ENCODE assay signal across 8 cellular contexts in genomic region chr10:34655286-34656170, GRCh38.
DNase-seq lines count a peak whose midpoint lies in the region; ATAC-seq and TF ChIP-seq lines count a peak whose summit lies in the region.

No MANE protein-coding gene starts in this region.

- peak; percentile 40 to 81 (median 76); a peak in 5 of 6 replicates for TF ChIP-seq CTCF in HCT116 (IDR thresholded peaks at IDR 0.05 in 2 of 3, conservative IDR thresholded peaks at IDR 0.05 in 1 of 3; ENCODE audit: borderline replicate concordance in 1 of 3, insufficient read depth in 1 of 3, low read depth in 2 of 3, low read length in 2 of 3)
- TF ChIP-seq CTCF in tibial artery (IDR thresholded peaks at IDR 0.05) = peak; percentile 58 to 60

- CTCF ChIA-PET in HCT116 (lab: Charles Lee) = interaction anchor here (1.0 to 2.7 kb wide), 8 partner anchors 10 to 339 kb away, joined by 4 to 12 read pairs (median 6); no protein-coding TSS in a partner anchor

- H3K4me1 ChIP-seq in HCT116 (ENCODE audit: control insufficient read depth in 1 of 2, insufficient read depth in 2 of 2, low read length in 2 of 2) (peaks cover 2 to 7% of the 10 kb centered on the region in 2 experiments; a peak in 1 of 4 replicates), tibial artery (peaks cover 0 to 5% (median under 1%) of the 10 kb centered on the region in 4 donors)

- TF ChIP-seq RAD21 in HCT116 (IDR thresholded peaks at IDR 0.05; ENCODE audit: low read depth) = peak; percentile 60

- H3K27me3 ChIP-seq in HCT116 (ENCODE audit: insufficient read depth, low read length) (no peaks in the 10 kb centered on the region), tibial artery (no peaks in the 10 kb centered on the region)

- intact Hi-C loops in HCT116 (cut with micrococcal nuclease) = loop anchor here (5.0 kb wide), 2 partner anchors 307 to 562 kb away; no protein-coding TSS in a partner anchor
- intact Hi-C loops in tibial artery (cut with DNase I; ENCODE audit: low total_unique reads) = no loop called here

- no peaks in the 10 kb centered on the region for H3K9me2 ChIP-seq in HCT116 (ENCODE audit: insufficient read depth)

- RAD21 ChIA-PET in HCT116 (lab: Charles Lee; ENCODE audit: low non-redundant PET in 1 of 2, low total read pairs in 2 of 2, uncharacterized antibody in 2 of 2, unreplicated experiment in 2 of 2) = no interaction called here

- no peak overlapping the region for H3K9ac ChIP-seq in HCT116 (ENCODE audit: low read length)

- H3K36me3 ChIP-seq in HCT116 (ENCODE audit: control insufficient read depth in 1 of 2, insufficient read depth in 2 of 2, low read length in 2 of 2) (no peaks in the 10 kb centered on the region), tibial artery (no peaks in the 10 kb centered on the region)

- no peak for TF ChIP-seq POLR2A in HCT116 (IDR thresholded peaks at IDR 0.05; ENCODE audit: borderline replicate concordance, extremely low read depth, insufficient read depth, insufficient read length)

- DNase-seq in NCI-H2107 treated with DMSO at 0.1 percent for 48 hours (lab: John Stamatoyannopoulos, UW; ENCODE audit: unreplicated experiment) (peak; percentile 47), NCI-H2107 (lab: John Stamatoyannopoulos, UW) (no peak), HCT116 (ENCODE audit: low read depth, low spot score) (peak; percentile 63), NCI-H2227 treated with DMSO at 0.1 percent for 48 hours (lab: John Stamatoyannopoulos, UW) (peak; percentile 44), amniotic stem cell (lab: John Stamatoyannopoulos, UW) (peak; percentile 30), inferior parietal cortex (ENCODE audit: extremely low spot score) (peak; percentile 75), tibial artery (no peak)

- peak overlapping the region; percentile 30; the same call in 1 of the 2 replicates for H3K4me2 ChIP-seq in HCT116 (ENCODE audit: low read length)

- no TSS peak for BruUV-seq in HCT116 (replicated peaks; lab: Mats Ljungman, UMichigan)

- ATAC-seq in HCT116 = peak; percentile 86
- no peak for ATAC-seq in activated CD4-positive, CD25-positive, alpha-beta regulatory T cell treated with anti-CD3 and anti-CD28 coated beads, Interleukin-2, amount 50 U/mL, for 24 hours

- H3K27ac ChIP-seq in HCT116 (ENCODE audit: low read depth, low read length) = no peak overlapping the region
- no peak overlapping the region for H3K27ac ChIP-seq in tibial artery

- POLR2A ChIA-PET in HCT116 (lab: Charles Lee) = no interaction called here

- H2AFZ ChIP-seq in HCT116 (ENCODE audit: low read depth, low read length, poor library complexity, severe bottlenecking) = no peak overlapping the region

- H3K9me3 ChIP-seq in HCT116 (ENCODE audit: control insufficient read depth in 1 of 2, insufficient read depth in 1 of 2, low read depth in 1 of 2, low read length in 2 of 2) (no peaks in the 10 kb centered on the region), tibial artery (no peaks in the 10 kb centered on the region)

- H3K4me3 ChIP-seq in HCT116 (replicated peaks in 1 of 2; ENCODE audit: low read depth in 1 of 2, low read length in 2 of 2) (no peak overlapping the region), tibial artery (no peak overlapping the region)

- H4K20me1 ChIP-seq in HCT116 (ENCODE audit: insufficient read depth) = 0 out of 2 replicates have a peak, but pooled peaks cover 4% of the 10 kb centered on the region

- H3K79me2 ChIP-seq in HCT116 (ENCODE audit: insufficient read depth, low read length) = peaks cover 45% of the 10 kb centered on the region

TF ChIP-seq in HCT116, 20 proteins besides CTCF, POLR2A, EP300 and RAD21:
- TF ChIP-seq, protein P1, sequence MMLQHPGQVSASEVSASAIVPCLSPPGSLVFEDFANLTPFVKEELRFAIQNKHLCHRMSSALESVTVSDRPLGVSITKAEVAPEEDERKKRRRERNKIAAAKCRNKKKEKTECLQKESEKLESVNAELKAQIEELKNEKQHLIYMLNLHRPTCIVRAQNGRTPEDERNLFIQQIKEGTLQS (IDR thresholded peaks at IDR 0.05) = no peak
- TF ChIP-seq FOSL1 (IDR thresholded peaks at IDR 0.05; ENCODE audit: low read depth) = no peak
- TF ChIP-seq ELF1 (IDR thresholded peaks at IDR 0.05; ENCODE audit: borderline replicate concordance, low read depth) = no peak
- TF ChIP-seq, protein P2, sequence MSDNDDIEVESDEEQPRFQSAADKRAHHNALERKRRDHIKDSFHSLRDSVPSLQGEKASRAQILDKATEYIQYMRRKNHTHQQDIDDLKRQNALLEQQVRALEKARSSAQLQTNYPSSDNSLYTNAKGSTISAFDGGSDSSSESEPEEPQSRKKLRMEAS (IDR thresholded peaks at IDR 0.05) = no peak
- no peak for TF ChIP-seq SRF (IDR thresholded peaks at IDR 0.05; ENCODE audit: low read depth)
- no peak for TF ChIP-seq ZNF274 (IDR thresholded peaks at IDR 0.05; ENCODE audit: low read depth, low read length)
- TF ChIP-seq EGR1 (IDR thresholded peaks at IDR 0.05; ENCODE audit: low read depth) = no peak
- no peak for TF ChIP-seq EZH2 (IDR thresholded peaks at IDR 0.05)
- no peak for TF ChIP-seq YY1 (IDR thresholded peaks at IDR 0.05; ENCODE audit: extremely low read depth, insufficient replicate concordance, low read depth, low read length)
- TF ChIP-seq, protein P3, sequence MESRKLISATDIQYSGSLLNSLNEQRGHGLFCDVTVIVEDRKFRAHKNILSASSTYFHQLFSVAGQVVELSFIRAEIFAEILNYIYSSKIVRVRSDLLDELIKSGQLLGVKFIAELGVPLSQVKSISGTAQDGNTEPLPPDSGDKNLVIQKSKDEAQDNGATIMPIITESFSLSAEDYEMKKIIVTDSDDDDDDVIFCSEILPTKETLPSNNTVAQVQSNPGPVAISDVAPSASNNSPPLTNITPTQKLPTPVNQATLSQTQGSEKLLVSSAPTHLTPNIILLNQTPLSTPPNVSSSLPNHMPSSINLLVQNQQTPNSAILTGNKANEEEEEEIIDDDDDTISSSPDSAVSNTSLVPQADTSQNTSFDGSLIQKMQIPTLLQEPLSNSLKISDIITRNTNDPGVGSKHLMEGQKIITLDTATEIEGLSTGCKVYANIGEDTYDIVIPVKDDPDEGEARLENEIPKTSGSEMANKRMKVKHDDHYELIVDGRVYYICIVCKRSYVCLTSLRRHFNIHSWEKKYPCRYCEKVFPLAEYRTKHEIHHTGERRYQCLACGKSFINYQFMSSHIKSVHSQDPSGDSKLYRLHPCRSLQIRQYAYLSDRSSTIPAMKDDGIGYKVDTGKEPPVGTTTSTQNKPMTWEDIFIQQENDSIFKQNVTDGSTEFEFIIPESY (IDR thresholded peaks at IDR 0.05; ENCODE audit: extremely low read depth, insufficient replicate concordance, low read length) = no peak
- no peak for TF ChIP-seq SP1 (IDR thresholded peaks at IDR 0.05; ENCODE audit: low read depth)
- no peak for TF ChIP-seq CBX3 (IDR thresholded peaks at IDR 0.05; ENCODE audit: low read depth)
- no peak for TF ChIP-seq EZH2phosphoT487 (IDR thresholded peaks at IDR 0.05; ENCODE audit: borderline replicate concordance)
- no peak for TF ChIP-seq TCF7L2 (IDR thresholded peaks at IDR 0.05; ENCODE audit: borderline replicate concordance, extremely low read depth, insufficient read depth, insufficient read length)
- TF ChIP-seq CEBPB (IDR thresholded peaks at IDR 0.05; ENCODE audit: low read depth) = no peak

Comparison
In these comparisons a context has a peak if more than half of its experiments do, and no peak if none do; other contexts are left out.
1. DNase-seq: peak in NCI-H2107 treated with DMSO at 0.1 percent for 48 hours (single experiment), HCT116 (single experiment), NCI-H2227 treated with DMSO at 0.1 percent for 48 hours (single experiment), amniotic stem cell (single experiment) and inferior parietal cortex (single experiment); none in NCI-H2107 (single experiment) and tibial artery (0 of 2).